8 cellular contexts compared by ENCODE assay signal in genomic region chr2:26768759-26769500, GRCh38. TPM values are rescaled to one million over a fixed set of nuclear protein-coding genes. Genes with fewer than 3 reads are reported as not detected.
DNase-seq lines count a peak whose midpoint lies in the region; ATAC-seq, FAIRE-seq and TF ChIP-seq lines count a peak whose summit lies in the region.

No MANE protein-coding gene starts in this region.

- in situ Hi-C loops in K562 (cut with MboI), result no loop called here
- in situ Hi-C loops in HepG2 (cut with HindIII; ENCODE audit: extremely low pct_ligation_motif_present, low pct_unique_long_range_greater_than_20kb), result no loop called here

- no peaks in the 10 kb centered on the region for H3K9me1 ChIP-seq in K562 (ENCODE audit: control insufficient read depth, insufficient read depth, low read length)

- peaks cover 58% of the 10 kb centered on the region for H3K4me1 Mint-ChIP-seq in activated naive CD4-positive, alpha-beta T cell treated with anti-CD3 and anti-CD28 coated beads, Interleukin-2, amount 10 ng/mL, durations not matched to agents 7 days and 5 days

- H3K27me3 ChIP-seq in K562 (ENCODE audit: control insufficient read depth in 2 of 2, insufficient read depth in 2 of 2, low read length in 2 of 2) (no peaks in the 10 kb centered on the region), HepG2 (ENCODE audit: control insufficient read depth in 1 of 2, insufficient read depth in 2 of 2, low read length in 2 of 2) (no peaks in the 10 kb centered on the region; a peak in 1 of 5 replicates), thoracic aorta (replicated peaks; ENCODE audit: insufficient read depth) (no peaks in the 10 kb centered on the region)

- H3K9ac ChIP-seq in K562 (ENCODE audit: insufficient read depth in 1 of 2, low read depth in 2 of 2, low read length in 2 of 2) (peak overlapping the region; percentile 67 to 88), HepG2 (ENCODE audit: insufficient read depth, low read depth, low read length) (no peak overlapping the region)

- no peaks in the 10 kb centered on the region for H3K27me3 Mint-ChIP-seq in activated naive CD4-positive, alpha-beta T cell treated with anti-CD3 and anti-CD28 coated beads, Interleukin-2, amount 10 ng/mL, durations not matched to agents 7 days and 5 days

- H3K79me2 ChIP-seq in K562 (ENCODE audit: control insufficient read depth, insufficient read depth, low read length) (peaks cover 94% of the 10 kb centered on the region), HepG2 (ENCODE audit: insufficient read depth, low read length) (peaks cover 28% of the 10 kb centered on the region)

- TF ChIP-seq RAD21 in K562 (CRISPR knock-in tag; conservative IDR thresholded peaks at IDR 0.05 in 1 of 2, IDR thresholded peaks at IDR 0.05 in 1 of 2), result peak in 1 of 2 experiments; percentile 18; a peak in 2 of 4 replicates
- TF ChIP-seq RAD21 in HepG2 (CRISPR knock-in tag; IDR thresholded peaks at IDR 0.05), result no peak

- 19% methylated on average over 14 of the region's 14 CpGs for WGBS in K562 (ENCODE audit: insufficient coverage, low coverage, missing lambda C conversion rate)
- WGBS in HepG2 (ENCODE audit: low lambda C conversion rate), result 95% methylated on average over 13 of the region's 14 CpGs

- intact Hi-C loops in K562 (cut with micrococcal nuclease) (loop anchor here (10.0 kb wide), 1 partner anchor 246 kb away; no protein-coding TSS in a partner anchor), HepG2 (cut with micrococcal nuclease; ENCODE audit: unreplicated experiment) (no loop called here)

- H3K9me3 ChIP-seq in K562 (replicated peaks; ENCODE audit: control insufficient read depth, insufficient read depth, low read depth, low read length), result no peaks in the 10 kb centered on the region
- H3K9me3 ChIP-seq in HepG2 (ENCODE audit: low read length), result no peaks in the 10 kb centered on the region
- no peaks in the 10 kb centered on the region for H3K9me3 ChIP-seq in thoracic aorta

- H3K4me1 ChIP-seq in K562 (replicated peaks in 1 of 2; ENCODE audit: control insufficient read depth in 2 of 2, insufficient read depth in 2 of 2, low read length in 2 of 2) (peaks cover 76 to 79% of the 10 kb centered on the region in 2 experiments), HepG2 (ENCODE audit: insufficient read depth, low read length) (peaks cover 43% of the 10 kb centered on the region), thoracic aorta (ENCODE audit: control insufficient read depth in 1 of 2, low read depth in 2 of 2) (peaks cover 47 to 73% of the 10 kb centered on the region in 2 donors)

- DNase-seq in activated naive CD4-positive, alpha-beta T cell treated with anti-CD3 and anti-CD28 coated beads, Interleukin-2, amount 10 ng/mL, durations not matched to agents 7 days and 5 days, result no peak
- DNase-seq in activated naive CD4-positive, alpha-beta T cell treated with anti-CD3 and anti-CD28 coated beads, Interleukin-2, amount 50 U/mL, for 16 hours, result no peak
- DNase-seq in K562 (ENCODE audit: extremely low read depth in 1 of 4, low spot score in 3 of 4) (peak; percentile 74 to 95 (median 80)), HepG2 (ENCODE audit: low spot score) (no peak), thoracic aorta (ENCODE audit: low spot score) (peak; percentile 46), SHP77 (lab: John Stamatoyannopoulos, UW) (no peak), NCI-H146 (lab: John Stamatoyannopoulos, UW) (no peak), cerebellum (ENCODE audit: low spot score) (no peak)

- H2AFZ ChIP-seq in K562 (ENCODE audit: low read depth, low read length), result peak overlapping the region; percentile 71
- no peak overlapping the region for H2AFZ ChIP-seq in HepG2 (ENCODE audit: low read length)

- H3K4me2 ChIP-seq in K562 (ENCODE audit: insufficient read depth, low read length) (peak overlapping the region; percentile 71), HepG2 (ENCODE audit: low read depth, low read length) (no peak overlapping the region)

- peak; percentile 92 for TF ChIP-seq EP300 in K562 (IDR thresholded peaks at IDR 0.05; ENCODE audit: low read length)
- TF ChIP-seq EP300 in HepG2 (IDR thresholded peaks at IDR 0.05; ENCODE audit: low read depth in 2 of 2, low read length in 2 of 2), result no peak
- TF ChIP-seq EP300 in HepG2 (CRISPR knock-in tag; IDR thresholded peaks at IDR 0.05; ENCODE audit: borderline replicate concordance), result no peak

- H3K27ac ChIP-seq in K562 (ENCODE audit: extremely low read depth, low read depth, low read length) (peak overlapping the region; percentile 85), HepG2 (ENCODE audit: extremely low read length, insufficient read depth, low read length) (no peak overlapping the region), thoracic aorta (peak overlapping the region; percentile 51 to 71)

- peaks cover 54% of the 10 kb centered on the region; the same call in 2 of the 3 replicates for H3K36me3 ChIP-seq in K562 (ENCODE audit: control insufficient read depth, insufficient read depth, low read length)
- H3K36me3 ChIP-seq in HepG2 (replicated peaks in 1 of 2; ENCODE audit: control insufficient read depth in 1 of 2, insufficient read depth in 2 of 2, low read length in 2 of 2), result peaks cover 1 to 2% of the 10 kb centered on the region in 2 experiments; a peak in 2 of 5 replicates
- H3K36me3 ChIP-seq in thoracic aorta, result no peaks in the 10 kb centered on the region

- no peaks in the 10 kb centered on the region for H3K9me3 Mint-ChIP-seq in activated naive CD4-positive, alpha-beta T cell treated with anti-CD3 and anti-CD28 coated beads, Interleukin-2, amount 10 ng/mL, durations not matched to agents 7 days and 5 days

- peaks cover 8% of the 10 kb centered on the region for H3K36me3 Mint-ChIP-seq in activated naive CD4-positive, alpha-beta T cell treated with anti-CD3 and anti-CD28 coated beads, Interleukin-2, amount 10 ng/mL, durations not matched to agents 7 days and 5 days

- H3K4me3 Mint-ChIP-seq in activated naive CD4-positive, alpha-beta T cell treated with anti-CD3 and anti-CD28 coated beads, Interleukin-2, amount 10 ng/mL, durations not matched to agents 7 days and 5 days, result no peak overlapping the region

- H4K20me1 ChIP-seq in K562 (replicated peaks; ENCODE audit: control insufficient read depth, insufficient read depth, low read length) (peaks cover 4% of the 10 kb centered on the region; the same call in 1 of the 2 replicates), HepG2 (ENCODE audit: insufficient read depth, low read length) (peaks cover 3% of the 10 kb centered on the region; the same call in 1 of the 2 replicates)

- TF ChIP-seq CTCF in K562 (IDR thresholded peaks at IDR 0.05 in 2 of 3, conservative IDR thresholded peaks at IDR 0.05 in 1 of 3; ENCODE audit: insufficient read depth in 2 of 3, low read depth in 1 of 3, low read length in 3 of 3), result peak in 2 of 3 experiments; percentile 32 to 39; a peak in 3 of 6 replicates
- TF ChIP-seq CTCF in HepG2 (CRISPR knock-in tag; IDR thresholded peaks at IDR 0.05), result no peak
- TF ChIP-seq CTCF in thoracic aorta (IDR thresholded peaks at IDR 0.05), result no peak

- no peak overlapping the region for H3K4me3 ChIP-seq in K562
- H3K4me3 ChIP-seq in HepG2 (replicated peaks in 1 of 3; ENCODE audit: insufficient read depth in 1 of 3, low read depth in 2 of 3, low read length in 3 of 3), result no peak overlapping the region
- H3K4me3 ChIP-seq in thoracic aorta, result peak overlapping the region; percentile 9

- H3K27ac Mint-ChIP-seq in activated naive CD4-positive, alpha-beta T cell treated with anti-CD3 and anti-CD28 coated beads, Interleukin-2, amount 10 ng/mL, durations not matched to agents 7 days and 5 days, result peak overlapping the region; percentile 58

- peak; percentile 94 for FAIRE-seq in K562 (lab: Jason Lieb, UNC)
- no peak for FAIRE-seq in HepG2 (lab: Jason Lieb, UNC)

- ATAC-seq in K562 (peak; percentile 81), HepG2 (no peak), thoracic aorta (ENCODE audit: insufficient number of reproducible peaks, low FRiP score, low read depth) (no peak)

- TF ChIP-seq POLR2A in K562 (conservative IDR thresholded peaks at IDR 0.05) (peak; percentile 64), HepG2 (IDR thresholded peaks at IDR 0.05; ENCODE audit: insufficient read depth in 1 of 2, low read depth in 2 of 2, low read length in 2 of 2) (no peak)

- POLR2A ChIA-PET in K562 (lab: Yijun Ruan, JAX) (interaction anchor here (0.5 to 1.6 kb wide), 10 partner anchors 9 to 568 kb away, joined by 3 to 11 read pairs (median 5); partner anchors contain the start of gene CENPA), HepG2 (lab: Yijun Ruan, JAX) (no interaction called here)

- CTCF ChIA-PET in activated naive CD4-positive, alpha-beta T cell treated with anti-CD3 and anti-CD28 coated beads, Interleukin-2, amount 10 ng/mL, durations not matched to agents 7 days and 5 days (lab: Charles Lee), result no interaction called here
- CTCF ChIA-PET in K562 (lab: Yijun Ruan, JAX; ENCODE audit: low intra/inter-chr PET ratio), result no interaction called here
- CTCF ChIA-PET in HepG2 (lab: Yijun Ruan, JAX; ENCODE audit: low intra/inter-chr PET ratio, low total read pairs), result no interaction called here

- BruUV-seq in K562 (replicated peaks; lab: Mats Ljungman, UMichigan), result no TSS peak
- BruUV-seq in HepG2 (replicated peaks; lab: Mats Ljungman, UMichigan), result no TSS peak

RNA-seq across cellular contexts. Expression of gene SLC35F6, which starts 4.8 kb away (rescaled TPM):
- total RNA-seq in K562 (2011; cell fraction: chromatin; rRNA removed; ENCODE audit: low replicate concordance), result 21.5 and 40.8 TPM in 2 replicates
- 40.7 and 47.7 TPM in 2 replicates for total RNA-seq in K562 (2011; cell fraction: nucleolus; rRNA removed)
- total RNA-seq in K562 (2011; cell fraction: nucleoplasm; rRNA removed), result 48.1 and 75.0 TPM in 2 replicates
- total RNA-seq in K562 (2014; rRNA removed) (22.9 and 31.9 TPM in 2 replicates), K562 (2014; rRNA removed; fragmentation: Illumina TruSeq; extraction: Trizol) (21.9 and 22.2 TPM in 2 replicates), K562 (2015; rRNA removed; fragmentation: Illumina TruSeq; extraction: Trizol) (28.1 and 29.4 TPM in 2 replicates), K562 (2021) (37.4 and 42.8 TPM in 2 replicates), HepG2 (2016; rRNA removed; fragmentation: Illumina TruSeq; extraction: Trizol) (11.8 and 21.2 TPM in 2 replicates), thoracic aorta (10 to 100 TPM; 43.7 to 44.5 TPM), cerebellum (18.3 TPM)
- polyA plus RNA-seq in K562 (2011; rRNA removed) (11.9 and 16.7 TPM in 2 replicates), K562 (2014; fragmentation: Illumina TruSeq; extraction: Trizol) (22.5 and 23.4 TPM in 2 replicates), K562 (2014; fragmentation: Nextera tagmentation; extraction: Ambion mirVana) (10 to 100 TPM; 19.3 to 47.3 TPM), K562 (2014; rRNA removed) (18.8 and 20.9 TPM in 2 replicates), HepG2 (2011; rRNA removed) (15.2 and 19.2 TPM in 2 replicates)
- polyA plus RNA-seq in K562 (2011; cell fraction: cytosol; rRNA removed), result 18.3 and 30.0 TPM in 2 replicates
- 5.5 and 8.8 TPM in 2 replicates for polyA plus RNA-seq in K562 (2011; cell fraction: nucleus; rRNA removed)
- polyA plus RNA-seq in K562 (2012), result 17.4 and 33.3 TPM in 2 replicates
- polyA minus RNA-seq in K562 (2011; rRNA and poly(A)+ RNA removed), result 18.6 and 24.3 TPM in 2 replicates
- 23.3 and 30.5 TPM in 2 replicates for polyA minus RNA-seq in K562 (2011; cell fraction: cytosol; rRNA and poly(A)+ RNA removed)
- polyA minus RNA-seq in K562 (2011; cell fraction: nucleus; rRNA and poly(A)+ RNA removed), result 6.7 and 9.3 TPM in 2 replicates
- total RNA-seq in HepG2 (2016; cell fraction: cytosol; rRNA removed; fragmentation: Illumina TruSeq; extraction: Trizol; ENCODE audit: low read depth), result 3.5 and 3.7 TPM in 2 replicates
- 9.9 and 20.3 TPM in 2 replicates for total RNA-seq in HepG2 (2016; cell fraction: insoluble cytoplasmic fraction; rRNA removed; fragmentation: Illumina TruSeq; extraction: Trizol)
- 14.2 and 15.5 TPM in 2 replicates for total RNA-seq in HepG2 (2016; cell fraction: membrane; rRNA removed; fragmentation: Illumina TruSeq; extraction: Trizol)
- 19.3 and 24.0 TPM in 2 replicates for total RNA-seq in HepG2 (2016; cell fraction: nucleus; rRNA removed; fragmentation: Illumina TruSeq; extraction: Trizol)
- polyA plus RNA-seq in HepG2 (2011; cell fraction: cytosol; rRNA removed), result 16.7 and 16.8 TPM in 2 replicates
- polyA plus RNA-seq in HepG2 (2011; cell fraction: nucleus; rRNA removed), result 12.0 and 12.7 TPM in 2 replicates
- polyA plus RNA-seq in HepG2 (2012), result 7.1 and 9.5 TPM in 2 replicates
- polyA plus RNA-seq in HepG2 (2016; cell fraction: cytosol; fragmentation: Illumina TruSeq; extraction: Trizol; ENCODE audit: low read depth), result 2.7 and 3.6 TPM in 2 replicates
- polyA plus RNA-seq in HepG2 (2016; cell fraction: insoluble cytoplasmic fraction; fragmentation: Illumina TruSeq; extraction: Trizol; ENCODE audit: low read depth), result 7.6 and 11.6 TPM in 2 replicates
- polyA plus RNA-seq in HepG2 (2016; cell fraction: membrane; fragmentation: Illumina TruSeq; extraction: Trizol; ENCODE audit: low read depth), result 8.6 and 8.7 TPM in 2 replicates
- polyA plus RNA-seq in HepG2 (2016; cell fraction: nucleus; fragmentation: Illumina TruSeq; extraction: Trizol; ENCODE audit: insufficient read depth, low read depth), result 26.2 and 26.3 TPM in 2 replicates
- 75.6 and 115 TPM in 2 replicates for polyA minus RNA-seq in HepG2 (2011; rRNA and poly(A)+ RNA removed; ENCODE audit: low replicate concordance)
- 19.2 and 22.7 TPM in 2 replicates for polyA minus RNA-seq in HepG2 (2011; cell fraction: cytosol; rRNA and poly(A)+ RNA removed)
- polyA minus RNA-seq in HepG2 (2011; cell fraction: nucleus; rRNA and poly(A)+ RNA removed), result 13.9 and 16.2 TPM in 2 replicates

RNA-seq across cellular contexts. Expression of gene CENPA, which starts 16.9 kb away (rescaled TPM):
- 31.6 and 48.8 TPM in 2 replicates for total RNA-seq in K562 (2011; cell fraction: chromatin; rRNA removed; ENCODE audit: low replicate concordance)
- total RNA-seq in K562 (2011; cell fraction: nucleolus; rRNA removed), result 18.2 and 18.7 TPM in 2 replicates
- 30.9 and 35.8 TPM in 2 replicates for total RNA-seq in K562 (2011; cell fraction: nucleoplasm; rRNA removed)
- total RNA-seq in K562 (2014; rRNA removed) (32.1 and 40.9 TPM in 2 replicates), K562 (2014; rRNA removed; fragmentation: Illumina TruSeq; extraction: Trizol) (48.8 and 49.6 TPM in 2 replicates), K562 (2015; rRNA removed; fragmentation: Illumina TruSeq; extraction: Trizol) (40.8 and 44.7 TPM in 2 replicates), K562 (2021) (45.6 and 51.7 TPM in 2 replicates), HepG2 (2016; rRNA removed; fragmentation: Illumina TruSeq; extraction: Trizol) (38.5 and 45.8 TPM in 2 replicates), thoracic aorta (not detected), cerebellum (4.6 TPM)
- polyA plus RNA-seq in K562 (2011; rRNA removed) (54.2 and 61.7 TPM in 2 replicates), K562 (2014; fragmentation: Illumina TruSeq; extraction: Trizol) (53.4 and 60.1 TPM in 2 replicates), K562 (2014; fragmentation: Nextera tagmentation; extraction: Ambion mirVana) (10 to 100 TPM; 11.3 to 13.4 TPM), K562 (2014; rRNA removed) (43.6 and 46.2 TPM in 2 replicates), HepG2 (2011; rRNA removed) (19.6 and 28.5 TPM in 2 replicates)
- polyA plus RNA-seq in K562 (2011; cell fraction: cytosol; rRNA removed), result 43.0 and 48.2 TPM in 2 replicates
- polyA plus RNA-seq in K562 (2011; cell fraction: nucleus; rRNA removed), result 35.5 and 42.4 TPM in 2 replicates
- 30.2 and 32.1 TPM in 2 replicates for polyA plus RNA-seq in K562 (2012)
- polyA minus RNA-seq in K562 (2011; rRNA and poly(A)+ RNA removed), result 25.6 and 28.3 TPM in 2 replicates
- polyA minus RNA-seq in K562 (2011; cell fraction: cytosol; rRNA and poly(A)+ RNA removed), result 17.7 and 17.8 TPM in 2 replicates
- 9.8 and 11.0 TPM in 2 replicates for polyA minus RNA-seq in K562 (2011; cell fraction: nucleus; rRNA and poly(A)+ RNA removed)
- 27.1 and 37.2 TPM in 2 replicates for total RNA-seq in HepG2 (2016; cell fraction: cytosol; rRNA removed; fragmentation: Illumina TruSeq; extraction: Trizol; ENCODE audit: low read depth)
- 39.2 and 39.7 TPM in 2 replicates for total RNA-seq in HepG2 (2016; cell fraction: insoluble cytoplasmic fraction; rRNA removed; fragmentation: Illumina TruSeq; extraction: Trizol)
- total RNA-seq in HepG2 (2016; cell fraction: membrane; rRNA removed; fragmentation: Illumina TruSeq; extraction: Trizol), result 50.6 and 55.2 TPM in 2 replicates
- total RNA-seq in HepG2 (2016; cell fraction: nucleus; rRNA removed; fragmentation: Illumina TruSeq; extraction: Trizol), result 16.6 and 16.9 TPM in 2 replicates
- 18.7 and 25.1 TPM in 2 replicates for polyA plus RNA-seq in HepG2 (2011; cell fraction: cytosol; rRNA removed)
- 8.8 and 11.8 TPM in 2 replicates for polyA plus RNA-seq in HepG2 (2011; cell fraction: nucleus; rRNA removed)
- polyA plus RNA-seq in HepG2 (2012), result 10.6 and 18.8 TPM in 2 replicates
- polyA plus RNA-seq in HepG2 (2016; cell fraction: cytosol; fragmentation: Illumina TruSeq; extraction: Trizol; ENCODE audit: low read depth), result 28.0 and 40.7 TPM in 2 replicates
- 52.5 and 56.7 TPM in 2 replicates for polyA plus RNA-seq in HepG2 (2016; cell fraction: insoluble cytoplasmic fraction; fragmentation: Illumina TruSeq; extraction: Trizol; ENCODE audit: low read depth)
- polyA plus RNA-seq in HepG2 (2016; cell fraction: membrane; fragmentation: Illumina TruSeq; extraction: Trizol; ENCODE audit: low read depth), result 39.4 and 51.0 TPM in 2 replicates
- 36.5 and 39.2 TPM in 2 replicates for polyA plus RNA-seq in HepG2 (2016; cell fraction: nucleus; fragmentation: Illumina TruSeq; extraction: Trizol; ENCODE audit: insufficient read depth, low read depth)
- polyA minus RNA-seq in HepG2 (2011; rRNA and poly(A)+ RNA removed; ENCODE audit: low replicate concordance), result 18.6 and 61.4 TPM in 2 replicates
- 6.7 and 8.0 TPM in 2 replicates for polyA minus RNA-seq in HepG2 (2011; cell fraction: cytosol; rRNA and poly(A)+ RNA removed)
- 9.1 and 11.3 TPM in 2 replicates for polyA minus RNA-seq in HepG2 (2011; cell fraction: nucleus; rRNA and poly(A)+ RNA removed)

Comparison
In these comparisons a context has a peak if more than half of its experiments do, and no peak if none do; other contexts are left out.
1. DNase-seq: peak in K562 (4 of 4) and thoracic aorta (single experiment); none in activated naive CD4-positive, alpha-beta T cell treated with anti-CD3 and anti-CD28 coated beads, Interleukin-2, amount 10 ng/mL, durations not matched to agents 7 days and 5 days (single experiment), activated naive CD4-positive, alpha-beta T cell treated with anti-CD3 and anti-CD28 coated beads, Interleukin-2, amount 50 U/mL, for 16 hours (single experiment), HepG2 (single experiment), SHP77 (0 of 2), NCI-H146 (single experiment) and cerebellum (single experiment).
2. CTCF ChIP-seq: peak in K562 (2 of 3); none in HepG2 (single experiment) and thoracic aorta (single experiment).